1 cellular context compared by ENCODE assay signal in the genomic region with DNA sequence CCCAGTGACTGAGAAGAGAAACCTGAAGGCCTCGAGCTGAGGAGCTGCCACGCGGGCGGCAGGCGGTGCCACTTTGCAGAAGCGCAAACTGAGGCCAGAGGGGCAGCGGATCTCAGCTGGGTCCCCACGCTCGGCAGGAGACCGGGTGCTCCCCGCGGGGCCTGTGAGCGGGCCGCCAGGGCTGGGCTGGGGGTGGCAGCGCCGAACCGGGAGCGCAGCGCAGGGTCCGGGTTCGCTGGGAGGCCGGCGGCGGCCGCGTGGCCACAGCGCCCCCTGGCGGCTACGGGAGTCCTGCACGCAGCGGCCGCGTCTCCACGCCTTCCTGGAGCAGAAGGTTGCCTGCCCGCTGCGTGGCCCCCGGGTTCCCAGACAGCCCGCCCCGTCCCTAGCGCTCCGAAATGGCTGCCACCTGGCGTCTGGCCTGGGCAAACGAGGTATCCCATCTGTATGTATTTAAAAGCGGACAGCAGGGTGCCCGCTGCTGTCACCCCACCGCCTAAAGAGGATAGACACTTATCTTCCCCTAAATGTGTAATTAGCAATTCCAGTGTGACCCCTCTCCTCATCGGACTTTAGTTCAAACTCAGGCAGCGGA.
TF ChIP-seq lines count a peak whose summit lies in the region.

No MANE protein-coding gene starts in this region.

TF ChIP-seq in HepG2, 621 proteins besides CTCF, POLR2A, EP300 and RAD21 (continued from another document and continues in another):
- TF ChIP-seq, protein P1, sequence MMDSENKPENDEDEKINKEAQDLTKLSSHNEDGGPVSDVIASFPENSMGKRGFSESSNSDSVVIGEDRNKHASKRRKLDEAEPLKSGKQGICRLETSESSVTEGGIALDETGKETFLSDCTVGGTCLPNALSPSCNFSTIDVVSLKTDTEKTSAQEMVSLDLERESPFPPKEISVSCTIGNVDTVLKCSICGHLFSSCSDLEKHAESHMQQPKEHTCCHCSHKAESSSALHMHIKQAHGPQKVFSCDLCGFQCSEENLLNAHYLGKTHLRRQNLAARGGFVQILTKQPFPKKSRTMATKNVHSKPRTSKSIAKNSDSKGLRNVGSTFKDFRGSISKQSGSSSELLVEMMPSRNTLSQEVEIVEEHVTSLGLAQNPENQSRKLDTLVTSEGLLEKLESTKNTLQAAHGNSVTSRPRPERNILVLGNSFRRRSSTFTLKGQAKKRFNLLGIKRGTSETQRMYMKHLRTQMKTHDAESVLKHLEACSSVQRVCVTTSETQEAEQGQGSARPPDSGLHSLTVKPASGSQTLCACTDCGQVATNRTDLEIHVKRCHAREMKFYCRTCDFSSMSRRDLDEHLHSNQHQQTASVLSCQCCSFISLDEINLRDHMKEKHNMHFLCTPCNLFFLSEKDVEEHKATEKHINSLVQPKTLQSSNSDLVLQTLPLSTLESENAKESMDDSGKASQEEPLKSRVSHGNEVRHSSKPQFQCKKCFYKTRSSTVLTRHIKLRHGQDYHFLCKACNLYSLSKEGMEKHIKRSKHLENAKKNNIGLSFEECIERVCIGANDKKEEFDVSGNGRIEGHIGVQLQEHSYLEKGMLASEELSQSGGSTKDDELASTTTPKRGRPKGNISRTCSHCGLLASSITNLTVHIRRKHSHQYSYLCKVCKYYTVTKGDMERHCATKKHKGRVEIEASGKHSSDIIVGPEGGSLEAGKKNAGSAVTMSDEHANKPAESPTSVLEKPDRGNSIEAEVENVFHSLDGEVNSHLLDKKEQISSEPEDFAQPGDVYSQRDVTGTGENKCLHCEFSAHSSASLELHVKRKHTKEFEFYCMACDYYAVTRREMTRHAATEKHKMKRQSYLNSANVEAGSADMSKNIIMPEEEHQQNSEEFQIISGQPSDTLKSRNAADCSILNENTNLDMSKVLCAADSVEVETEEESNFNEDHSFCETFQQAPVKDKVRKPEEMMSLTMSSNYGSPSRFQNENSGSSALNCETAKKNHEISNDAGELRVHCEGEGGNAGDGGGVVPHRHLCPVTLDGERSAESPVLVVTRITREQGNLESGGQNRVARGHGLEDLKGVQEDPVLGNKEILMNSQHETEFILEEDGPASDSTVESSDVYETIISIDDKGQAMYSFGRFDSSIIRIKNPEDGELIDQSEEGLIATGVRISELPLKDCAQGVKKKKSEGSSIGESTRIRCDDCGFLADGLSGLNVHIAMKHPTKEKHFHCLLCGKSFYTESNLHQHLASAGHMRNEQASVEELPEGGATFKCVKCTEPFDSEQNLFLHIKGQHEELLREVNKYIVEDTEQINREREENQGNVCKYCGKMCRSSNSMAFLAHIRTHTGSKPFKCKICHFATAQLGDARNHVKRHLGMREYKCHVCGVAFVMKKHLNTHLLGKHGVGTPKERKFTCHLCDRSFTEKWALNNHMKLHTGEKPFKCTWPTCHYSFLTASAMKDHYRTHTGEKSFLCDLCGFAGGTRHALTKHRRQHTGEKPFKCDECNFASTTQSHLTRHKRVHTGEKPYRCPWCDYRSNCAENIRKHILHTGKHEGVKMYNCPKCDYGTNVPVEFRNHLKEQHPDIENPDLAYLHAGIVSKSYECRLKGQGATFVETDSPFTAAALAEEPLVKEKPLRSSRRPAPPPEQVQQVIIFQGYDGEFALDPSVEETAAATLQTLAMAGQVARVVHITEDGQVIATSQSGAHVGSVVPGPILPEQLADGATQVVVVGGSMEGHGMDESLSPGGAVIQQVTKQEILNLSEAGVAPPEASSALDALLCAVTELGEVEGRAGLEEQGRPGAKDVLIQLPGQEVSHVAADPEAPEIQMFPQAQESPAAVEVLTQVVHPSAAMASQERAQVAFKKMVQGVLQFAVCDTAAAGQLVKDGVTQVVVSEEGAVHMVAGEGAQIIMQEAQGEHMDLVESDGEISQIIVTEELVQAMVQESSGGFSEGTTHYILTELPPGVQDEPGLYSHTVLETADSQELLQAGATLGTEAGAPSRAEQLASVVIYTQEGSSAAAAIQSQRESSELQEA (CRISPR knock-in tag; IDR thresholded peaks at IDR 0.05; ENCODE audit: not compliant biosample characterization), result peak; percentile 74
- TF ChIP-seq HOXA9 (CRISPR knock-in tag; IDR thresholded peaks at IDR 0.05; ENCODE audit: borderline replicate concordance), result no peak
- no peak for TF ChIP-seq SNAPC2 (CRISPR knock-in tag; IDR thresholded peaks at IDR 0.05)
- TF ChIP-seq ZNF598 (CRISPR knock-in tag; IDR thresholded peaks at IDR 0.05; ENCODE audit: borderline replicate concordance), result no peak
- TF ChIP-seq ZNF781 (CRISPR knock-in tag; IDR thresholded peaks at IDR 0.05; ENCODE audit: borderline replicate concordance, not compliant biosample characterization), result no peak
- TF ChIP-seq RNF219 (CRISPR knock-in tag; IDR thresholded peaks at IDR 0.05), result no peak
- TF ChIP-seq, protein P2, sequence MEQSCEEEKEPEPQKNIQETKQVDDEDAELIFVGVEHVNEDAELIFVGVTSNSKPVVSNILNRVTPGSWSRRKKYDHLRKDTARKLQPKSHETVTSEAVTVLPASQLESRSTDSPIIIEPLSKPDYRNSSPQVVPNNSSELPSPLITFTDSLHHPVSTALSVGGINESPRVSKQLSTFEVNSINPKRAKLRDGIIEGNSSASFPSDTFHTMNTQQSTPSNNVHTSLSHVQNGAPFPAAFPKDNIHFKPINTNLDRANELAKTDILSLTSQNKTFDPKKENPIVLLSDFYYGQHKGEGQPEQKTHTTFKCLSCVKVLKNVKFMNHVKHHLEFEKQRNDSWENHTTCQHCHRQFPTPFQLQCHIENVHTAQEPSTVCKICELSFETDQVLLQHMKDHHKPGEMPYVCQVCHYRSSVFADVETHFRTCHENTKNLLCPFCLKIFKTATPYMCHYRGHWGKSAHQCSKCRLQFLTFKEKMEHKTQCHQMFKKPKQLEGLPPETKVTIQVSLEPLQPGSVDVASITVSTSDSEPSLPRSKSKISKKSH (CRISPR knock-in tag; IDR thresholded peaks at IDR 0.05; ENCODE audit: borderline replicate concordance), result peak; percentile 43; the same call in 1 of the 2 replicates
- no peak for TF ChIP-seq SYNCRIP (IDR thresholded peaks at IDR 0.05; ENCODE audit: insufficient read depth, low read depth, low read length)
- 0 out of 2 replicates have a peak, but pooled peaks have one; percentile 43 for TF ChIP-seq ZSCAN5A (CRISPR knock-in tag; IDR thresholded peaks at IDR 0.05; ENCODE audit: borderline replicate concordance)
- TF ChIP-seq RARA (CRISPR knock-in tag; IDR thresholded peaks at IDR 0.05), result no peak
- no peak for TF ChIP-seq SP4 (CRISPR knock-in tag; IDR thresholded peaks at IDR 0.05)
- TF ChIP-seq ELF4 (CRISPR knock-in tag; IDR thresholded peaks at IDR 0.05; ENCODE audit: borderline replicate concordance), result no peak
- TF ChIP-seq, protein P3, sequence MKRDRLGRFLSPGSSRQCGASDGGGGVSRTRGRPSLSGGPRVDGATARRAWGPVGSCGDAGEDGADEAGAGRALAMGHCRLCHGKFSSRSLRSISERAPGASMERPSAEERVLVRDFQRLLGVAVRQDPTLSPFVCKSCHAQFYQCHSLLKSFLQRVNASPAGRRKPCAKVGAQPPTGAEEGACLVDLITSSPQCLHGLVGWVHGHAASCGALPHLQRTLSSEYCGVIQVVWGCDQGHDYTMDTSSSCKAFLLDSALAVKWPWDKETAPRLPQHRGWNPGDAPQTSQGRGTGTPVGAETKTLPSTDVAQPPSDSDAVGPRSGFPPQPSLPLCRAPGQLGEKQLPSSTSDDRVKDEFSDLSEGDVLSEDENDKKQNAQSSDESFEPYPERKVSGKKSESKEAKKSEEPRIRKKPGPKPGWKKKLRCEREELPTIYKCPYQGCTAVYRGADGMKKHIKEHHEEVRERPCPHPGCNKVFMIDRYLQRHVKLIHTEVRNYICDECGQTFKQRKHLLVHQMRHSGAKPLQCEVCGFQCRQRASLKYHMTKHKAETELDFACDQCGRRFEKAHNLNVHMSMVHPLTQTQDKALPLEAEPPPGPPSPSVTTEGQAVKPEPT (CRISPR knock-in tag; IDR thresholded peaks at IDR 0.05; ENCODE audit: low read depth), result 0 out of 2 replicates have a peak, but pooled peaks have one; percentile 73
- TF ChIP-seq ZNF34 (CRISPR knock-in tag; IDR thresholded peaks at IDR 0.05; ENCODE audit: borderline replicate concordance), result no peak; the same call in 1 of the 2 replicates
- TF ChIP-seq ZBTB46 (CRISPR knock-in tag; IDR thresholded peaks at IDR 0.05; ENCODE audit: borderline replicate concordance), result no peak
- TF ChIP-seq PRMT3 (CRISPR knock-in tag; IDR thresholded peaks at IDR 0.05; ENCODE audit: borderline replicate concordance, low read depth), result no peak
- TF ChIP-seq ATRX (CRISPR knock-in tag; IDR thresholded peaks at IDR 0.05; ENCODE audit: borderline replicate concordance), result no peak
- no peak for TF ChIP-seq ZNF121 (CRISPR knock-in tag; IDR thresholded peaks at IDR 0.05)
- no peak for TF ChIP-seq ZNF737 (CRISPR knock-in tag; IDR thresholded peaks at IDR 0.05; ENCODE audit: borderline replicate concordance)
- no peak for TF ChIP-seq TSC22D2 (CRISPR knock-in tag; IDR thresholded peaks at IDR 0.05; ENCODE audit: borderline replicate concordance)
- TF ChIP-seq, protein P4, sequence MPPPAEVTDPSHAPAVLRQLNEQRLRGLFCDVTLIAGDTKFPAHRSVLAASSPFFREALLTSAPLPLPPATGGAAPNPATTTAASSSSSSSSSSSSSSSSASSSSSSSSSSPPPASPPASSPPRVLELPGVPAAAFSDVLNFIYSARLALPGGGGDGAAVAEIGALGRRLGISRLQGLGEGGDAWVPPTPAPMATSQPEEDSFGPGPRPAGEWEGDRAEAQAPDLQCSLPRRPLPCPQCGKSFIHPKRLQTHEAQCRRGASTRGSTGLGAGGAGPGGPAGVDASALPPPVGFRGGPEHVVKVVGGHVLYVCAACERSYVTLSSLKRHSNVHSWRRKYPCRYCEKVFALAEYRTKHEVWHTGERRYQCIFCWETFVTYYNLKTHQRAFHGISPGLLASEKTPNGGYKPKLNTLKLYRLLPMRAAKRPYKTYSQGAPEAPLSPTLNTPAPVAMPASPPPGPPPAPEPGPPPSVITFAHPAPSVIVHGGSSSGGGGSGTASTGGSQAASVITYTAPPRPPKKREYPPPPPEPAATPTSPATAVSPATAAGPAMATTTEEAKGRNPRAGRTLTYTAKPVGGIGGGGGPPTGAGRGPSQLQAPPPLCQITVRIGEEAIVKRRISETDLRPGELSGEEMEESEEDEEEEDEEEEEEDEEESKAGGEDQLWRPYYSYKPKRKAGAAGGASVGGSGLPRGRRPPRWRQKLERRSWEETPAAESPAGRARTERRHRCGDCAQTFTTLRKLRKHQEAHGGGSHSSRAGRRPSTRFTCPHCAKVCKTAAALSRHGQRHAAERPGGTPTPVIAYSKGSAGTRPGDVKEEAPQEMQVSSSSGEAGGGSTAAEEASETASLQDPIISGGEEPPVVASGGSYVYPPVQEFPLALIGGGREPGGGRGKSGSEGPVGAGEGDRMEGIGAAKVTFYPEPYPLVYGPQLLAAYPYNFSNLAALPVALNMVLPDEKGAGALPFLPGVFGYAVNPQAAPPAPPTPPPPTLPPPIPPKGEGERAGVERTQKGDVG (CRISPR knock-in tag; IDR thresholded peaks at IDR 0.05; ENCODE audit: borderline replicate concordance), result no peak
- TF ChIP-seq TMF1 (CRISPR knock-in tag; IDR thresholded peaks at IDR 0.05; ENCODE audit: low read depth), result no peak; the same call in 1 of the 2 replicates
- no peak for TF ChIP-seq ZNF724P (CRISPR knock-in tag; IDR thresholded peaks at IDR 0.05; ENCODE audit: borderline replicate concordance)
- TF ChIP-seq TFE3 (CRISPR knock-in tag; IDR thresholded peaks at IDR 0.05), result no peak
- TF ChIP-seq TP53 (CRISPR knock-in tag; conservative IDR thresholded peaks at IDR 0.05), result no peak
